8 cellular contexts compared by ENCODE assay signal in genomic region chr10:14601872-14602725, GRCh38.
DNase-seq lines count a peak whose midpoint lies in the region; ATAC-seq and TF ChIP-seq lines count a peak whose summit lies in the region.

No MANE protein-coding gene starts in this region.

- DNase-seq in AG04449 (ENCODE audit: low read depth, low spot score) (peak; percentile 51), T-helper 22 cell (ENCODE audit: low read depth) (peak; percentile 75), cerebellum (ENCODE audit: low spot score) (peak; percentile 52), GOT3 (lab: John Stamatoyannopoulos, UW) (no peak), esophagus muscularis mucosa (ENCODE audit: extremely low spot score) (no peak)
- DNase-seq in naive thymus-derived CD4-positive, alpha-beta T cell = peak in 4 of 9 donors; percentile 13 to 70 (median 31)

- peak overlapping the region; percentile 64 to 91 (median 82) for H3K27ac Mint-ChIP-seq in naive thymus-derived CD4-positive, alpha-beta T cell

- peaks cover 6 to 50% (median 24%) of the 10 kb centered on the region in 5 donors for H3K36me3 Mint-ChIP-seq in naive thymus-derived CD4-positive, alpha-beta T cell

- POLR2A ChIA-PET in AG04449 (lab: Yijun Ruan, JAX) = no interaction called here
- POLR2A ChIA-PET in naive thymus-derived CD4-positive, alpha-beta T cell (lab: Charles Lee) = interaction anchor here (0.6 to 1.9 kb wide), 4 partner anchors 14 to 58 kb away, joined by 3 to 13 read pairs (median 4); no protein-coding TSS in a partner anchor

- H3K4me1 Mint-ChIP-seq in naive thymus-derived CD4-positive, alpha-beta T cell = peaks cover 58 to 80% (median 74%) of the 10 kb centered on the region in 7 donors

- H3K4me1 ChIP-seq in naive thymus-derived CD4-positive, alpha-beta T cell (ENCODE audit: control insufficient read depth in 2 of 2, insufficient read depth in 2 of 2, low read length in 2 of 2) = peaks cover 29 to 42% of the 10 kb centered on the region in 2 donors
- H3K4me1 ChIP-seq in esophagus muscularis mucosa = peaks cover 10 to 40% (median 19%) of the 10 kb centered on the region in 4 donors

- no peak for TF ChIP-seq EP300 in esophagus muscularis mucosa (IDR thresholded peaks at IDR 0.05)

- peak overlapping the region; percentile 73 to 100 (median 96) for H3K4me3 Mint-ChIP-seq in naive thymus-derived CD4-positive, alpha-beta T cell

- H3K27ac ChIP-seq in naive thymus-derived CD4-positive, alpha-beta T cell (ENCODE audit: low read depth, low read length) = peak overlapping the region; percentile 72
- H3K27ac ChIP-seq in esophagus muscularis mucosa (replicated peaks in 1 of 4) = no peak overlapping the region

- ATAC-seq in GM18870 (IDR thresholded peaks at IDR 0.05; ENCODE audit: unreplicated experiment) (peak; percentile 42), HG03439 (IDR thresholded peaks at IDR 0.05; ENCODE audit: unreplicated experiment) (peak; percentile 44)
- peak; percentile 37 for ATAC-seq in naive thymus-derived CD4-positive, alpha-beta T cell

- intact Hi-C loops in naive thymus-derived CD4-positive, alpha-beta T cell (cut with micrococcal nuclease) = loop anchor here (1.0 to 10.0 kb wide), 5 partner anchors 14 to 353 kb away; partner anchors contain the start of genes DCLRE1C (in 1 of the 2) and MEIG1 (in 1 of the 2)
- intact Hi-C loops in esophagus muscularis mucosa (cut with DNase I) = loop anchor here (5.0 to 10.0 kb wide), 2 partner anchors 63 to 235 kb away; partner anchors contain the start of genes CDNF, HSPA14 and MSANTD7

- H3K36me3 ChIP-seq in naive thymus-derived CD4-positive, alpha-beta T cell (ENCODE audit: control insufficient read depth in 2 of 3, insufficient read depth in 3 of 3, low read length in 3 of 3) = peaks cover 0 to 14% (median 0%) of the 10 kb centered on the region in 3 experiments
- H3K36me3 ChIP-seq in esophagus muscularis mucosa = peaks cover 0 to 10% (median 2%) of the 10 kb centered on the region in 4 donors

- peaks cover 0 to 2% (median 0%) of the 10 kb centered on the region in 5 donors for H3K27me3 Mint-ChIP-seq in naive thymus-derived CD4-positive, alpha-beta T cell

- CTCF ChIA-PET in AG04449 (lab: Yijun Ruan, JAX) = interaction anchor here (1.6 kb wide), 1 partner anchor 221 kb away, joined by 6 read pairs; no protein-coding TSS in a partner anchor
- CTCF ChIA-PET in naive thymus-derived CD4-positive, alpha-beta T cell (lab: Charles Lee) = interaction anchor here (0.6 kb wide), 1 partner anchor 21 kb away, joined by 3 read pairs; no protein-coding TSS in a partner anchor

- 66% methylated on average over 16 of the region's 16 CpGs for WGBS in esophagus muscularis mucosa

- H3K4me3 ChIP-seq in AG04449 (ENCODE audit: low read depth, low read length) (peak overlapping the region; percentile 58), esophagus muscularis mucosa (peak overlapping the region in 2 of 4 donors; percentile 20 to 65)
- H3K4me3 ChIP-seq in naive thymus-derived CD4-positive, alpha-beta T cell (ENCODE audit: low read length) = peak overlapping the region; percentile 31

- TF ChIP-seq CTCF in AG04449 (IDR thresholded peaks at IDR 0.05; ENCODE audit: insufficient read depth, low read length, missing control alignments) (no peak), esophagus muscularis mucosa (IDR thresholded peaks at IDR 0.05) (no peak)

- H3K9me3 ChIP-seq in naive thymus-derived CD4-positive, alpha-beta T cell (ENCODE audit: control insufficient read depth in 2 of 3, low read length in 3 of 3) = no peaks in the 10 kb centered on the region
- no peaks in the 10 kb centered on the region for H3K9me3 ChIP-seq in esophagus muscularis mucosa

- peaks cover 0 to 3% (median 0%) of the 10 kb centered on the region in 11 donors for H3K9me3 Mint-ChIP-seq in naive thymus-derived CD4-positive, alpha-beta T cell

- TF ChIP-seq POLR2A in esophagus muscularis mucosa (IDR thresholded peaks at IDR 0.05; ENCODE audit: low read depth) = no peak

- no peaks in the 10 kb centered on the region for H3K27me3 ChIP-seq in naive thymus-derived CD4-positive, alpha-beta T cell (ENCODE audit: control insufficient read depth in 2 of 2, insufficient read depth in 2 of 2, low read length in 2 of 2)
- no peaks in the 10 kb centered on the region for H3K27me3 ChIP-seq in esophagus muscularis mucosa

Comparison
In these comparisons a context has a peak if more than half of its experiments do, and no peak if none do; other contexts are left out.
1. DNase-seq: peak in AG04449 (single experiment), T-helper 22 cell (single experiment) and cerebellum (single experiment); none in GOT3 (single experiment) and esophagus muscularis mucosa (single experiment).
2. Peak in every context shown above with its lines, with median percentiles within 50 percentile points of each other: ATAC-seq.